Comparison of ENCODE assay signal across 8 cellular contexts in genomic region chr10:21524131-21524525, GRCh38. TPM values are rescaled to one million over a fixed set of nuclear protein-coding genes. Genes with fewer than 3 reads are reported as not detected.
DNase-seq lines count a peak whose midpoint lies in the region; TF ChIP-seq lines count a peak whose summit lies in the region.

No MANE protein-coding gene starts in this region.

- H4K20me1 ChIP-seq in Loucy (ENCODE audit: insufficient read depth, low read length, poor library complexity, severe bottlenecking), result no peaks in the 10 kb centered on the region

- H3K9me3 ChIP-seq in Loucy (ENCODE audit: insufficient read depth, low read depth, low read length) (no peaks in the 10 kb centered on the region), esophagus muscularis mucosa (no peaks in the 10 kb centered on the region), ovary (no peaks in the 10 kb centered on the region)

- H3K9ac ChIP-seq in Loucy (ENCODE audit: low read depth, low read length, poor library complexity, severe bottlenecking), result peak overlapping the region; percentile 98

- H3K4me1 ChIP-seq in ACC112 (ENCODE audit: control insufficient read depth, insufficient read depth, low read length, unreplicated experiment), result peaks cover 23% of the 10 kb centered on the region
- peaks cover 26% of the 10 kb centered on the region for H3K4me1 ChIP-seq in Loucy (ENCODE audit: insufficient read depth, low read length, poor library complexity, severe bottlenecking)
- H3K4me1 ChIP-seq in esophagus muscularis mucosa, result peaks cover 0 to 67% (median 53%) of the 10 kb centered on the region in 4 donors
- peaks cover 4% of the 10 kb centered on the region for H3K4me1 ChIP-seq in ovary (ENCODE audit: insufficient read depth)

- no peaks in the 10 kb centered on the region for H3K9me2 ChIP-seq in Loucy (replicated peaks; ENCODE audit: low read depth, low read length)

- TF ChIP-seq CTCF in Loucy (conservative IDR thresholded peaks at IDR 0.05; ENCODE audit: low read length), result no peak
- no peak for TF ChIP-seq CTCF in esophagus muscularis mucosa (IDR thresholded peaks at IDR 0.05)
- TF ChIP-seq CTCF in ovary (IDR thresholded peaks at IDR 0.05), result no peak

- H2AFZ ChIP-seq in ACC112 (ENCODE audit: low read length, unreplicated experiment) (peak overlapping the region; percentile 16), Loucy (ENCODE audit: low read length) (no peak overlapping the region)

- H3K27ac ChIP-seq in ACC112 (ENCODE audit: low read depth, low read length) (peak overlapping the region; percentile 92; the same call in 1 of the 2 replicates), esophagus muscularis mucosa (replicated peaks in 1 of 4) (peak overlapping the region; percentile 97 to 99 (median 99)), ovary (peak overlapping the region in 1 of 2 donors; percentile 100)

- H3K27me3 ChIP-seq in ACC112 (ENCODE audit: insufficient read depth, low read length), result no peaks in the 10 kb centered on the region
- no peaks in the 10 kb centered on the region for H3K27me3 ChIP-seq in Loucy (ENCODE audit: insufficient read depth, low read length, poor library complexity, severe bottlenecking)
- H3K27me3 ChIP-seq in esophagus muscularis mucosa, result no peaks in the 10 kb centered on the region
- no peaks in the 10 kb centered on the region for H3K27me3 ChIP-seq in ovary

- 28% methylated on average over 7 of the region's 7 CpGs for WGBS in esophagus muscularis mucosa
- 8 to 26% (median 14%) methylated on average over 7 of the region's 7 CpGs for WGBS in ovary, 3 donors

- H3K4me3 ChIP-seq in ACC112 (ENCODE audit: low read depth, low read length) (peak overlapping the region; percentile 83), Loucy (ENCODE audit: low read length, poor library complexity, severe bottlenecking) (no peak overlapping the region), esophagus muscularis mucosa (peak overlapping the region; percentile 73 to 83 (median 79)), ovary (peak overlapping the region; percentile 58)

- TF ChIP-seq POLR2A in esophagus muscularis mucosa (IDR thresholded peaks at IDR 0.05; ENCODE audit: low read depth) (no peak), ovary (IDR thresholded peaks at IDR 0.05) (no peak)

- DNase-seq in esophagus muscularis mucosa (ENCODE audit: extremely low spot score) (no peak), ovary (no peak), NCI-H1105 treated with DMSO at 0.1 percent for 48 hours (lab: John Stamatoyannopoulos, UW) (no peak), SW480 (ENCODE audit: low spot score) (no peak), cerebellum (ENCODE audit: low spot score) (no peak), activated T-cell treated with anti-CD3 and anti-CD28 coated beads for 4 hours (no peak)

- H3F3A ChIP-seq in Loucy (ENCODE audit: low read depth), result 0 out of 2 replicates have a peak, but pooled peaks cover 11% of the 10 kb centered on the region

- H3K4me2 ChIP-seq in Loucy (ENCODE audit: low read depth, low read length, poor library complexity, severe bottlenecking), result no peak overlapping the region

- peaks cover 2% of the 10 kb centered on the region for H3K79me2 ChIP-seq in ACC112 (ENCODE audit: control insufficient read depth, insufficient read depth, low read length, unreplicated experiment)
- peaks cover 18% of the 10 kb centered on the region for H3K79me2 ChIP-seq in Loucy (ENCODE audit: insufficient read depth, low read length)

- H3K36me3 ChIP-seq in ACC112 (ENCODE audit: insufficient read depth, low read length) (no peaks in the 10 kb centered on the region), Loucy (ENCODE audit: insufficient read depth, low read length) (no peaks in the 10 kb centered on the region), esophagus muscularis mucosa (no peaks in the 10 kb centered on the region), ovary (no peaks in the 10 kb centered on the region)

- TF ChIP-seq EP300 in esophagus muscularis mucosa (IDR thresholded peaks at IDR 0.05) (no peak), ovary (IDR thresholded peaks at IDR 0.05) (no peak)

- intact Hi-C loops in esophagus muscularis mucosa (cut with DNase I) (no loop called here), ovary (cut with DNase I) (no loop called here)

RNA-seq across cellular contexts. Expression of gene SKIDA1, which starts 1.4 kb away (rescaled TPM):
- total RNA-seq in esophagus muscularis mucosa (1 to 10 TPM in 3 of 4 donors, under 1 TPM in 1; 0.50 to 2.9 (median 1.2) TPM), ovary (1 to 10 TPM; 1.1 to 4.2 (median 3.4) TPM), cerebellum (8.8 TPM)
- polyA plus RNA-seq in ovary, result 1 to 10 TPM; 1.1 to 1.7 TPM

RNA-seq across cellular contexts. Expression of gene MLLT10, which starts 9.9 kb away (rescaled TPM):
- 10 to 100 TPM; 23.5 to 39.7 (median 30.2) TPM for total RNA-seq in esophagus muscularis mucosa
- total RNA-seq in ovary, result 10 to 100 TPM; 32.3 to 55.1 (median 43.7) TPM
- polyA plus RNA-seq in ovary, result 10 to 100 TPM; 23.6 to 27.4 TPM
- total RNA-seq in cerebellum, result 74.9 TPM
